ENCODE assay signal across 8 cellular contexts in the genomic region with DNA sequence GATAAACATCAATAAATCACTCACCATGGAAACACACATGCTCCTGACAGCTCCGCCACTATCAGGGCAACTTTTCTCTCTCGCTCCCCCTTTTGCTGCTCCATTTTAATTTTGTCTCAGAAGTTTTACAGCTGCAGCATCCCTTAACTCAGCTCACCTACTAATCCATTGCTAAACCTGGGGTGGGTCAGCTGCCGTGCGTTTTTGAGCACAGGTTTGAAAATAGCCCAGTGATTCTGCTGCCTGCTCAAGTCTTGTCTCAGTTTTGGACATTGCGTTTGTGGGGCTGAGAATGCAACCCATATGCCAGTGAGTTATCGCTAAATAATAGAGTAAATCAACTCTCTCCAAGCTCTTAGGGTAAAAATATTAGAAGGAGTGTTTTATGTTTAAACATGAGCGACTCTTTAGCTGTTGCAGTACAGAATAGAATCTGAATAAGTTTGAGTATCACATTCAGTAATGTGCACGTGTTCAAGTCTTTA. TPM values are rescaled to one million over a fixed set of nuclear protein-coding genes. Genes with fewer than 3 reads are reported as not detected.
DNase-seq lines count a peak whose midpoint lies in the region; ATAC-seq, FAIRE-seq and TF ChIP-seq lines count a peak whose summit lies in the region.

No MANE protein-coding gene starts in this region.

- TF ChIP-seq CTCF in fibroblast of villous mesenchyme (IDR thresholded peaks at IDR 0.05; ENCODE audit: insufficient read depth, low read depth, low read length), result no peak
- no peak for TF ChIP-seq CTCF in smooth muscle cell (IDR thresholded peaks at IDR 0.05; ENCODE audit: borderline replicate concordance, insufficient read depth, poor library complexity, severe bottlenecking)

- ATAC-seq in T-helper 17 cell (no peak), GM21447 (IDR thresholded peaks at IDR 0.05; ENCODE audit: unreplicated experiment) (no peak)

- POLR2A ChIA-PET in HEK293T (lab: Yijun Ruan, JAX), result no interaction called here

- no peaks in the 10 kb centered on the region for H3K27me3 Mint-ChIP-seq in T-helper 17 cell

- H3K27ac Mint-ChIP-seq in T-helper 17 cell, result peak overlapping the region; percentile 87

- peaks cover 5% of the 10 kb centered on the region for H3K36me3 Mint-ChIP-seq in T-helper 17 cell (ENCODE audit: low read depth)

- CTCF ChIA-PET in HEK293T (lab: Yijun Ruan, JAX), result interaction anchor here (0.8 kb wide), 1 partner anchor 21 kb away, joined by 3 read pairs; no protein-coding TSS in a partner anchor

- TF ChIP-seq POLR2A in GM12891 (IDR thresholded peaks at IDR 0.05; ENCODE audit: low read depth, low read length), result no peak

- H3K9ac ChIP-seq in smooth muscle cell (ENCODE audit: low read depth), result peak overlapping the region; percentile 40

- no peak overlapping the region for H2AFZ ChIP-seq in smooth muscle cell (ENCODE audit: low read depth)

- H3K27ac ChIP-seq in smooth muscle cell (ENCODE audit: low read depth), result peak overlapping the region; percentile 27

- H4K20me1 ChIP-seq in smooth muscle cell (ENCODE audit: low read depth), result peaks cover 59% of the 10 kb centered on the region

- H3K4me3 ChIP-seq in fibroblast of villous mesenchyme (ENCODE audit: low read depth, low read length) (peak overlapping the region; percentile 92), smooth muscle cell (peak overlapping the region; percentile 76)

- peaks cover 10% of the 10 kb centered on the region for H3K4me1 ChIP-seq in smooth muscle cell (ENCODE audit: low read depth)

- H3K9me3 ChIP-seq in T-helper 17 cell (ENCODE audit: control insufficient read depth, low read length, poor library complexity, severe bottlenecking), result no peaks in the 10 kb centered on the region
- no peaks in the 10 kb centered on the region for H3K9me3 ChIP-seq in smooth muscle cell (replicated peaks; ENCODE audit: low read depth)

- peaks cover 14% of the 10 kb centered on the region for H3F3A ChIP-seq in smooth muscle cell (ENCODE audit: low read depth)

- no peaks in the 10 kb centered on the region for H3K27me3 ChIP-seq in smooth muscle cell (ENCODE audit: low read depth)

- H3K4me2 ChIP-seq in smooth muscle cell, result peak overlapping the region; percentile 83

- no peak for FAIRE-seq in GM12891 (lab: Jason Lieb, UNC)

- 37% methylated on average over 8 of the region's 8 CpGs for WGBS in smooth muscle cell (ENCODE audit: low lambda C conversion rate)

- H3K4me1 Mint-ChIP-seq in T-helper 17 cell, result peaks cover 54% of the 10 kb centered on the region

- H3K36me3 ChIP-seq in smooth muscle cell (ENCODE audit: low read depth), result no peaks in the 10 kb centered on the region

- H3K79me2 ChIP-seq in smooth muscle cell (ENCODE audit: low read depth), result peaks cover 83% of the 10 kb centered on the region

- DNase-seq in HEK293T (ENCODE audit: extremely low spot score) (no peak), T-helper 17 cell (no peak), fibroblast of villous mesenchyme (ENCODE audit: low read depth) (no peak), smooth muscle cell (lab: John Stamatoyannopoulos, UW; ENCODE audit: unreplicated experiment) (no peak), SIG-M5 treated with dmso at 0.1 percent for 504 hours (lab: John Stamatoyannopoulos, UW; ENCODE audit: unreplicated experiment) (no peak), GM12891 (ENCODE audit: insufficient read length, low spot score) (no peak), amygdala (lab: John Stamatoyannopoulos, UW) (no peak)

- H3K4me3 Mint-ChIP-seq in T-helper 17 cell, result peak overlapping the region; percentile 90

TF ChIP-seq in HEK293T, 16 proteins besides CTCF, POLR2A, EP300 and RAD21:
- TF ChIP-seq TARDBP (IDR thresholded peaks at IDR 0.05) (no peak), SUZ12 (IDR thresholded peaks at IDR 0.05) (no peak), PKNOX1 (IDR thresholded peaks at IDR 0.05) (peak; percentile 97), BHLHE40 (IDR thresholded peaks at IDR 0.05; ENCODE audit: borderline replicate concordance) (no peak), CTBP1 (IDR thresholded peaks at IDR 0.05; ENCODE audit: borderline replicate concordance) (0 out of 2 replicates have a peak, but pooled peaks have one; percentile 79), HDGF (IDR thresholded peaks at IDR 0.05; ENCODE audit: borderline replicate concordance) (no peak), FOXK2 (IDR thresholded peaks at IDR 0.05) (no peak), ZNF384 (IDR thresholded peaks at IDR 0.05) (no peak), NFRKB (IDR thresholded peaks at IDR 0.05) (no peak)

TF ChIP-seq in GM12891, 5 proteins besides CTCF, POLR2A, EP300 and RAD21:
- no peak for TF ChIP-seq POU2F2 (IDR thresholded peaks at IDR 0.05; ENCODE audit: low read depth, low read length)
- TF ChIP-seq POLR2AphosphoS5 (IDR thresholded peaks at IDR 0.05; ENCODE audit: low read depth, low read length), result no peak
- TF ChIP-seq SPI1 (IDR thresholded peaks at IDR 0.05; ENCODE audit: low read depth, low read length), result no peak
- TF ChIP-seq TAF1 (IDR thresholded peaks at IDR 0.05; ENCODE audit: low read depth, low read length), result no peak
- no peak for TF ChIP-seq PAX5 (IDR thresholded peaks at IDR 0.05; ENCODE audit: insufficient read depth, low read length, severe bottlenecking)

RNA-seq across cellular contexts. Expression of gene TSHZ1, which starts 2.1 kb away (rescaled TPM):
- 10 to 100 TPM; 17.5 to 17.6 TPM for total RNA-seq in T-helper 17 cell
- 11.9 and 13.4 TPM in 2 replicates for total RNA-seq in fibroblast of villous mesenchyme
- total RNA-seq in smooth muscle cell, result 25.1 and 26.1 TPM in 2 replicates
- polyA plus RNA-seq in smooth muscle cell, result 20.7 and 21.3 TPM in 2 replicates
- polyA plus RNA-seq in GM12891 (2012; ENCODE audit: low read depth, missing spikeins), result 3.3 TPM

RNA-seq across cellular contexts. Expression of gene PTGR3, which starts 3.7 kb away (rescaled TPM):
- total RNA-seq in T-helper 17 cell, result 10 to 100 TPM; 20.8 to 25.1 TPM
- total RNA-seq in fibroblast of villous mesenchyme, result 11.6 and 12.1 TPM in 2 replicates
- total RNA-seq in smooth muscle cell, result 32.9 and 35.0 TPM in 2 replicates
- polyA plus RNA-seq in smooth muscle cell, result 29.6 and 29.7 TPM in 2 replicates
- 23.2 TPM for polyA plus RNA-seq in GM12891 (2012; ENCODE audit: low read depth, missing spikeins)
